In the genomic region with DNA sequence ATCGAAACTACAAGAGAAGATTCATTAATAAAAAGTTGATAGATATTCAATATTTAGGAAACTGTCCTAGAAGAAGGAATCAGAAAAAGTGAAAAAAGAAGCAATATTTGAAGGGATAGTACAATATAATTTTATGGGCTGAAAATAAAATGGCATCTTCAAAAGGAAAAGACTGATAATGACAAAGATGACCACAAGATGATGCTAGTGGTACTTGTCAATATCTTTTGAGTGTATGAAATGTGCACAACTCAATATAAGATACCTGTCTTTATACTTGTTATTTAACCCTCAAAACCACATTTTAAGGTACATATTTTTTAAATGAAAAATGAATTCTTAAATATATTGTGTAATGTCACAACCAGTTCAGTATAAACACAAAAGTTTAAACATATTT, we compare ENCODE assay signal across 9 cellular contexts.
DNase-seq lines count a peak whose midpoint lies in the region; ATAC-seq and TF ChIP-seq lines count a peak whose summit lies in the region.
"Had no signal": no experiment of that assay in that cellular context is flagged by ENCODE, and none has a peak within 500 bp of the region (broad histone marks: within the 10 kb centered on the region; RNA-seq: fewer than 3 reads in every experiment).

No MANE protein-coding gene starts in this region.

- CTCF ChIA-PET in PC-9 (lab: Charles Lee) = no interaction called here

- H4K20me1 ChIP-seq in PC-9 (ENCODE audit: insufficient read depth) = no peaks in the 10 kb centered on the region

- 74 to 85% (median 82%) methylated on average over 1 of the region's 1 CpG for WGBS in heart left ventricle, 4 donors

- DNase-seq in cardiac muscle cell (ENCODE audit: low read depth in 1 of 2, low spot score in 1 of 2) (peak in 1 of 2 donors; percentile 30), heart left ventricle (no peak), PC-9 (no peak), erythroblast (lab: John Stamatoyannopoulos, UW) (peak; percentile 0 to 6), upper lobe of right lung (no peak), T-helper 2 cell (no peak), coronary artery (ENCODE audit: low spot score) (no peak), cortex of kidney (lab: John Stamatoyannopoulos, UW) (no peak)
- DNase-seq: activated gamma-delta T cell had no signal

- H3K36me3 ChIP-seq in cardiac muscle cell (no peaks in the 10 kb centered on the region), heart left ventricle (no peaks in the 10 kb centered on the region), PC-9 (ENCODE audit: low read depth) (no peaks in the 10 kb centered on the region), upper lobe of right lung (no peaks in the 10 kb centered on the region)

- H2AFZ ChIP-seq in PC-9 = no peak overlapping the region

- TF ChIP-seq POLR2A in heart left ventricle (IDR thresholded peaks at IDR 0.05) = no peak
- TF ChIP-seq POLR2A in erythroblast (IDR thresholded peaks at IDR 0.05; ENCODE audit: low read length) = no peak

- BruUV-seq in PC-9 (replicated peaks; lab: Mats Ljungman, UMichigan) = no TSS peak

- ATAC-seq in heart left ventricle (no peak), upper lobe of right lung (no peak)

- H3K4me3 ChIP-seq in cardiac muscle cell (no peak overlapping the region), heart left ventricle (no peak overlapping the region), PC-9 (no peak overlapping the region), upper lobe of right lung (no peak overlapping the region), coronary artery (no peak overlapping the region)

- no peak overlapping the region for H3K27ac ChIP-seq in cardiac muscle cell
- H3K27ac ChIP-seq in heart left ventricle = no peak overlapping the region
- H3K27ac ChIP-seq in PC-9 = no peak overlapping the region
- no peak overlapping the region for H3K27ac ChIP-seq in upper lobe of right lung
- H3K27ac ChIP-seq in coronary artery = no peak overlapping the region

- H3K4me1 ChIP-seq in cardiac muscle cell (ENCODE audit: low read depth) = no peaks in the 10 kb centered on the region
- no peaks in the 10 kb centered on the region for H3K4me1 ChIP-seq in heart left ventricle
- no peaks in the 10 kb centered on the region for H3K4me1 ChIP-seq in PC-9 (replicated peaks; ENCODE audit: insufficient read depth)
- H3K4me1 ChIP-seq in upper lobe of right lung = no peaks in the 10 kb centered on the region

- H3F3A ChIP-seq in PC-9 (ENCODE audit: insufficient read depth, low read depth) = no peaks in the 10 kb centered on the region

- H3K9me3 ChIP-seq in cardiac muscle cell (ENCODE audit: low read depth) (no peaks in the 10 kb centered on the region), heart left ventricle (peaks cover 0 to 7% (median 0%) of the 10 kb centered on the region in 12 donors), PC-9 (ENCODE audit: insufficient read depth, low read depth) (no peaks in the 10 kb centered on the region; the same call in 1 of the 2 replicates), upper lobe of right lung (no peaks in the 10 kb centered on the region)

- H3K27me3 ChIP-seq in cardiac muscle cell = no peaks in the 10 kb centered on the region
- no peaks in the 10 kb centered on the region for H3K27me3 ChIP-seq in heart left ventricle
- H3K27me3 ChIP-seq in PC-9 (ENCODE audit: insufficient read depth, low read depth) = no peaks in the 10 kb centered on the region
- no peaks in the 10 kb centered on the region for H3K27me3 ChIP-seq in upper lobe of right lung

- no peaks in the 10 kb centered on the region for H3K79me2 ChIP-seq in PC-9 (ENCODE audit: low read depth)

- no peaks in the 10 kb centered on the region; the same call in 1 of the 2 replicates for H3K9me2 ChIP-seq in PC-9 (ENCODE audit: insufficient read depth)

- intact Hi-C loops in heart left ventricle (cut with DNase I) (no loop called here), PC-9 (cut with micrococcal nuclease; ENCODE audit: unreplicated experiment) (loop anchor here (1.0 kb wide), 1 partner anchor 1134 kb away; no protein-coding TSS in a partner anchor), upper lobe of right lung (cut with DNase I) (no loop called here)

- POLR2A ChIA-PET in PC-9 (lab: Charles Lee; ENCODE audit: unreplicated experiment) = interaction anchor here (0.7 kb wide), 1 partner anchor 269 kb away, joined by 3 read pairs; no protein-coding TSS in a partner anchor

- TF ChIP-seq CTCF in cardiac muscle cell (IDR thresholded peaks at IDR 0.05; ENCODE audit: low read depth, low read length) = peak; percentile 42
- peak in 4 of 12 donors; percentile 12 to 31 (median 18) for TF ChIP-seq CTCF in heart left ventricle (IDR thresholded peaks at IDR 0.05)
- peak; percentile 73 for TF ChIP-seq CTCF in PC-9 (conservative IDR thresholded peaks at IDR 0.05)
- TF ChIP-seq CTCF in upper lobe of right lung (IDR thresholded peaks at IDR 0.05) = peak; percentile 30
- no peak for TF ChIP-seq CTCF in coronary artery (IDR thresholded peaks at IDR 0.05)

- no peak overlapping the region for H3K4me2 ChIP-seq in PC-9

Comparison
In these comparisons a context has a peak if more than half of its experiments do, and no peak if none do; other contexts are left out.
1. DNase-seq: peak in erythroblast (2 of 2); none in heart left ventricle (0 of 5), PC-9 (0 of 2), upper lobe of right lung (single experiment), T-helper 2 cell (0 of 5), coronary artery (single experiment) and cortex of kidney (single experiment).